ENCODE assay signal across 1 cellular context in genomic region chr19:37655689-37656491, GRCh38.
TF ChIP-seq lines count a peak whose summit lies in the region.

No MANE protein-coding gene starts in this region.

TF ChIP-seq in HepG2, 621 proteins besides CTCF, POLR2A, EP300 and RAD21 (continued from another document):
- 0 out of 2 replicates have a peak, but pooled peaks have one; percentile 7 for TF ChIP-seq ZBTB2 (CRISPR knock-in tag; IDR thresholded peaks at IDR 0.05; ENCODE audit: low read depth)
- TF ChIP-seq MAX (IDR thresholded peaks at IDR 0.05) = peak; percentile 94
- TF ChIP-seq BATF2 (CRISPR knock-in tag; IDR thresholded peaks at IDR 0.05) = 0 out of 2 replicates have a peak, but pooled peaks have one; percentile 50
- TF ChIP-seq PTBP1 (IDR thresholded peaks at IDR 0.05; ENCODE audit: low read depth, low read length, poor library complexity, severe bottlenecking) = no peak
- 0 out of 2 replicates have a peak, but pooled peaks have one; percentile 39 for TF ChIP-seq HMGXB3 (CRISPR knock-in tag; IDR thresholded peaks at IDR 0.05; ENCODE audit: borderline replicate concordance)
- TF ChIP-seq CHD2 (IDR thresholded peaks at IDR 0.05; ENCODE audit: low read depth, low read length) = peak; percentile 97
- peak; percentile 76; the same call in 1 of the 2 replicates for TF ChIP-seq ZNF543 (CRISPR knock-in tag; IDR thresholded peaks at IDR 0.05)
- peak; percentile 87; the same call in 1 of the 2 replicates for TF ChIP-seq ZBTB7A (CRISPR knock-in tag; IDR thresholded peaks at IDR 0.05)
- no peak; the same call in 1 of the 2 replicates for TF ChIP-seq BCL3 (CRISPR knock-in tag; IDR thresholded peaks at IDR 0.05)
- peak; percentile 2; the same call in 1 of the 2 replicates for TF ChIP-seq PHF21A (CRISPR knock-in tag; IDR thresholded peaks at IDR 0.05)
- peak; percentile 96; the same call in 1 of the 2 replicates for TF ChIP-seq ZNF224 (CRISPR knock-in tag; IDR thresholded peaks at IDR 0.05)
- no peak for TF ChIP-seq ZNF260 (CRISPR knock-in tag; IDR thresholded peaks at IDR 0.05; ENCODE audit: borderline replicate concordance, low read depth)
- peak; percentile 82 for TF ChIP-seq ZNF556 (CRISPR knock-in tag; IDR thresholded peaks at IDR 0.05; ENCODE audit: borderline replicate concordance)
- TF ChIP-seq ZNF441 (CRISPR knock-in tag; IDR thresholded peaks at IDR 0.05; ENCODE audit: borderline replicate concordance) = no peak; the same call in none of the 2 replicates
- TF ChIP-seq ZNF792 (CRISPR knock-in tag; IDR thresholded peaks at IDR 0.05) = peak; percentile 66; the same call in 1 of the 2 replicates
- TF ChIP-seq AHR (CRISPR knock-in tag; IDR thresholded peaks at IDR 0.05) = peak; percentile 53
- TF ChIP-seq ZNF3 (CRISPR knock-in tag; IDR thresholded peaks at IDR 0.05) = no peak
- 0 out of 2 replicates have a peak, but pooled peaks have one; percentile 27 for TF ChIP-seq ZNF446 (CRISPR knock-in tag; IDR thresholded peaks at IDR 0.05)
- peak; percentile 69; the same call in 1 of the 2 replicates for TF ChIP-seq ZNF230 (CRISPR knock-in tag; IDR thresholded peaks at IDR 0.05)
- peak; percentile 91 for TF ChIP-seq ZFP90 (CRISPR knock-in tag; IDR thresholded peaks at IDR 0.05; ENCODE audit: borderline replicate concordance)
- no peak for TF ChIP-seq ZNF136 (CRISPR knock-in tag; IDR thresholded peaks at IDR 0.05; ENCODE audit: low read depth)
- TF ChIP-seq FOXK2 (IDR thresholded peaks at IDR 0.05) = no peak
- TF ChIP-seq GATAD2A (CRISPR knock-in tag; IDR thresholded peaks at IDR 0.05) = 0 out of 2 replicates have a peak, but pooled peaks have one; percentile 20
